Comparison of ENCODE assay signal across 1 cellular context in genomic region chr19:6811906-6812305, GRCh38.
TF ChIP-seq lines count a peak whose summit lies in the region.

No MANE protein-coding gene starts in this region.

TF ChIP-seq in HCT116, 20 proteins besides CTCF, POLR2A, EP300 and RAD21 (continued from another document):
- TF ChIP-seq REST (IDR thresholded peaks at IDR 0.05; ENCODE audit: low read depth) (no peak), ZFX (IDR thresholded peaks at IDR 0.05) (no peak), SIN3A (IDR thresholded peaks at IDR 0.05; ENCODE audit: low read depth) (no peak), MAX (IDR thresholded peaks at IDR 0.05) (peak; percentile 40; the same call in 1 of the 2 replicates)
